In genomic region chr20:432208-432607, GRCh38 we compare ENCODE assay signal across 17 cellular contexts. TPM values are rescaled to one million over a fixed set of nuclear protein-coding genes. Genes with fewer than 3 reads are reported as not detected.
DNase-seq lines count a peak whose midpoint lies in the region; ATAC-seq and TF ChIP-seq lines count a peak whose summit lies in the region.
"Had no signal": no experiment of that assay in that cellular context is flagged by ENCODE, and none has a peak within 500 bp of the region (broad histone marks: within the 10 kb centered on the region; RNA-seq: fewer than 3 reads in every experiment).

No MANE protein-coding gene starts in this region.

- peak overlapping the region in 1 of 11 experiments; percentile 66; a peak in 2 of 22 replicates for H3K27ac ChIP-seq in BLaER1 treated with 17β-estradiol and CSF1 and Interleukin-3, amounts not matched to agents 10 nM and 100 nM
- H3K27ac ChIP-seq: esophagus muscularis mucosa, ovary, thoracic aorta had no signal

- peaks cover 29 to 53% (median 44%) of the 10 kb centered on the region in 10 experiments for H3K4me1 ChIP-seq in BLaER1 treated with 17β-estradiol and CSF1 and Interleukin-3, amounts not matched to agents 10 nM and 100 nM

- H3K9me3 ChIP-seq in BLaER1 treated with 17β-estradiol and CSF1 and Interleukin-3, amounts not matched to agents 10 nM and 100 nM (replicated peaks in 1 of 11): no peaks in the 10 kb centered on the region
- H3K9me3 ChIP-seq: A549, esophagus muscularis mucosa, gastrocnemius medialis, ovary, right atrium auricular region, SK-N-SH, thoracic aorta had no signal

- peaks cover 65 to 87% (median 80%) of the 10 kb centered on the region in 11 experiments for H3K36me3 ChIP-seq in BLaER1 treated with 17β-estradiol and CSF1 and Interleukin-3, amounts not matched to agents 10 nM and 100 nM
- H3K36me3 ChIP-seq: ovary had no signal

- no peak for ATAC-seq in activated CD8-positive, alpha-beta T cell treated with anti-CD3 and anti-CD28 coated beads for 36 hours
- no peak for ATAC-seq in HG03095 (IDR thresholded peaks at IDR 0.05; ENCODE audit: unreplicated experiment)

- no peak overlapping the region for H3K4me3 ChIP-seq in BLaER1 treated with 17β-estradiol and CSF1 and Interleukin-3, amounts not matched to agents 10 nM and 100 nM
- H3K4me3 ChIP-seq: A549, esophagus muscularis mucosa, gastrocnemius medialis, ovary, right atrium auricular region, thoracic aorta had no signal

- CTCF ChIA-PET in activated CD8-positive, alpha-beta T cell treated with anti-CD3 and anti-CD28 coated beads for 36 hours (lab: Charles Lee): interaction anchor here (0.8 to 2.7 kb wide), 6 partner anchors 26 to 86 kb away, joined by 3 to 15 read pairs (median 4); no protein-coding TSS in a partner anchor

- H3K4me3 Mint-ChIP-seq in activated CD4-positive, alpha-beta T cell treated with anti-CD3 and anti-CD28 coated beads, Interleukin-2, amount 10 ng/mL, durations not matched to agents 24 days and 14 days: peak overlapping the region; percentile 78
- no peak overlapping the region for H3K4me3 Mint-ChIP-seq in activated CD8-positive, alpha-beta T cell treated with anti-CD3 and anti-CD28 coated beads for 36 hours
- H3K4me3 Mint-ChIP-seq in chondrocyte (ENCODE audit: unreplicated experiment): no peak overlapping the region

- H3K4me1 Mint-ChIP-seq in activated CD4-positive, alpha-beta T cell treated with anti-CD3 and anti-CD28 coated beads, Interleukin-2, amount 10 ng/mL, durations not matched to agents 24 days and 14 days: peaks cover 60% of the 10 kb centered on the region
- peaks cover 65% of the 10 kb centered on the region for H3K4me1 Mint-ChIP-seq in activated CD8-positive, alpha-beta T cell treated with anti-CD3 and anti-CD28 coated beads for 36 hours (ENCODE audit: low read depth)
- H3K4me1 Mint-ChIP-seq in chondrocyte (ENCODE audit: low read depth): peaks cover 8% of the 10 kb centered on the region

- intact Hi-C loops in activated CD4-positive, alpha-beta T cell treated with anti-CD3 and anti-CD28 coated beads, Interleukin-2, amount 10 ng/mL, durations not matched to agents 24 days and 14 days (cut with micrococcal nuclease): loop anchor here (2.0 kb wide), 3 partner anchors 47 to 77 kb away; no protein-coding TSS in a partner anchor
- intact Hi-C loops in activated CD8-positive, alpha-beta T cell treated with anti-CD3 and anti-CD28 coated beads for 36 hours (cut with micrococcal nuclease): no loop called here

- TF ChIP-seq CTCF in activated CD8-positive, alpha-beta T cell treated with anti-CD3 and anti-CD28 coated beads for 36 hours (IDR thresholded peaks at IDR 0.05): no peak
- TF ChIP-seq CTCF in chondrocyte (IDR thresholded peaks at IDR 0.05): no peak

- no peaks in the 10 kb centered on the region for H3K27me3 ChIP-seq in BLaER1 treated with 17β-estradiol and CSF1 and Interleukin-3, amounts not matched to agents 10 nM and 100 nM
- H3K27me3 ChIP-seq: esophagus muscularis mucosa, gastrocnemius medialis, ovary, right atrium auricular region had no signal

- POLR2A ChIA-PET in activated CD8-positive, alpha-beta T cell treated with anti-CD3 and anti-CD28 coated beads for 36 hours (lab: Charles Lee): interaction anchor here (0.9 to 1.5 kb wide), 5 partner anchors 10 to 104 kb away, joined by 3 to 5 read pairs (median 4); no protein-coding TSS in a partner anchor

- peak overlapping the region in 7 of 11 experiments; percentile 66 to 83 (median 71); a peak in 10 of 22 replicates for H3K4me2 ChIP-seq in BLaER1 treated with 17β-estradiol and CSF1 and Interleukin-3, amounts not matched to agents 10 nM and 100 nM
- H3K4me2 ChIP-seq: A549, SK-N-SH had no signal

- no peaks in the 10 kb centered on the region for H3K9me3 Mint-ChIP-seq in activated CD4-positive, alpha-beta T cell treated with anti-CD3 and anti-CD28 coated beads, Interleukin-2, amount 10 ng/mL, durations not matched to agents 24 days and 14 days
- no peaks in the 10 kb centered on the region for H3K9me3 Mint-ChIP-seq in activated CD8-positive, alpha-beta T cell treated with anti-CD3 and anti-CD28 coated beads for 36 hours
- no peaks in the 10 kb centered on the region for H3K9me3 Mint-ChIP-seq in chondrocyte (ENCODE audit: low read depth)

- peaks cover 19 to 89% (median 60%) of the 10 kb centered on the region in 11 experiments; a peak in 20 of 22 replicates for H4K20me1 ChIP-seq in BLaER1 treated with 17β-estradiol and CSF1 and Interleukin-3, amounts not matched to agents 10 nM and 100 nM

- H3K9ac ChIP-seq in BLaER1 treated with 17β-estradiol and CSF1 and Interleukin-3, amounts not matched to agents 10 nM and 100 nM: peak overlapping the region in 2 of 11 experiments; percentile 3 to 52; a peak in 2 of 22 replicates
- H3K9ac ChIP-seq: SK-N-SH had no signal

- DNase-seq in activated CD4-positive, alpha-beta T cell treated with anti-CD3 and anti-CD28 coated beads, Interleukin-2, amount 10 ng/mL, durations not matched to agents 24 days and 14 days: no peak
- DNase-seq in activated CD4-positive, alpha-beta T cell treated with anti-CD3 and anti-CD28 coated beads, Interleukin-2, amount 50 U/mL, for 48 hours: no peak
- DNase-seq in activated CD8-positive, alpha-beta T cell treated with anti-CD3 and anti-CD28 coated beads for 36 hours: no peak
- DNase-seq in mesenteric fat pad (ENCODE audit: low spot score): peak; percentile 73
- DNase-seq in DMS 273 (lab: John Stamatoyannopoulos, UW; ENCODE audit: unreplicated experiment): no peak
- DNase-seq in chondrocyte (ENCODE audit: low spot score): no peak
- DNase-seq: effector CD4-positive, alpha-beta T cell; mammary epithelial cell had no signal

- H3K27me3 Mint-ChIP-seq in activated CD4-positive, alpha-beta T cell treated with anti-CD3 and anti-CD28 coated beads, Interleukin-2, amount 10 ng/mL, durations not matched to agents 24 days and 14 days: no peaks in the 10 kb centered on the region
- no peaks in the 10 kb centered on the region for H3K27me3 Mint-ChIP-seq in activated CD8-positive, alpha-beta T cell treated with anti-CD3 and anti-CD28 coated beads for 36 hours
- no peaks in the 10 kb centered on the region for H3K27me3 Mint-ChIP-seq in chondrocyte (ENCODE audit: low read depth)

- peak overlapping the region; percentile 97 for H3K27ac Mint-ChIP-seq in activated CD4-positive, alpha-beta T cell treated with anti-CD3 and anti-CD28 coated beads, Interleukin-2, amount 10 ng/mL, durations not matched to agents 24 days and 14 days
- peak overlapping the region; percentile 96 for H3K27ac Mint-ChIP-seq in activated CD8-positive, alpha-beta T cell treated with anti-CD3 and anti-CD28 coated beads for 36 hours
- H3K27ac Mint-ChIP-seq in chondrocyte (ENCODE audit: unreplicated experiment): no peak overlapping the region

- peaks cover 76% of the 10 kb centered on the region for H3K36me3 Mint-ChIP-seq in activated CD4-positive, alpha-beta T cell treated with anti-CD3 and anti-CD28 coated beads, Interleukin-2, amount 10 ng/mL, durations not matched to agents 24 days and 14 days (ENCODE audit: low read depth)
- H3K36me3 Mint-ChIP-seq in activated CD8-positive, alpha-beta T cell treated with anti-CD3 and anti-CD28 coated beads for 36 hours (ENCODE audit: low read depth): peaks cover 74% of the 10 kb centered on the region
- peaks cover 20% of the 10 kb centered on the region for H3K36me3 Mint-ChIP-seq in chondrocyte (ENCODE audit: low read depth)

RNA-seq across cellular contexts. Expression of gene RBCK1, which starts 24.1 kb away (rescaled TPM):
- 128 and 135 TPM in 2 replicates for total RNA-seq in activated CD4-positive, alpha-beta T cell treated with anti-CD3 and anti-CD28 coated beads, Interleukin-2, amount 10 ng/mL, durations not matched to agents 24 days and 14 days
- total RNA-seq in activated CD8-positive, alpha-beta T cell treated with anti-CD3 and anti-CD28 coated beads for 36 hours: 100 to 1,000 TPM; 122 to 130 TPM
- total RNA-seq in mesenteric fat pad (60.1 TPM), chondrocyte (84.1 to 95.5 TPM (median 94.3 TPM) in 3 replicates)

RNA-seq across cellular contexts. Expression of gene TBC1D20, which starts 30.1 kb away (rescaled TPM):
- 34.3 and 35.4 TPM in 2 replicates for total RNA-seq in activated CD4-positive, alpha-beta T cell treated with anti-CD3 and anti-CD28 coated beads, Interleukin-2, amount 10 ng/mL, durations not matched to agents 24 days and 14 days
- total RNA-seq in activated CD8-positive, alpha-beta T cell treated with anti-CD3 and anti-CD28 coated beads for 36 hours: 10 to 100 TPM; 22.2 to 23.8 TPM
- total RNA-seq in mesenteric fat pad (47.0 TPM), chondrocyte (56.2 to 64.7 TPM (median 64.0 TPM) in 3 replicates)

RNA-seq across cellular contexts. Expression of gene TRIB3, which starts 51.6 kb away (rescaled TPM):
- 39.3 and 41.1 TPM in 2 replicates for total RNA-seq in activated CD4-positive, alpha-beta T cell treated with anti-CD3 and anti-CD28 coated beads, Interleukin-2, amount 10 ng/mL, durations not matched to agents 24 days and 14 days
- 10 to 100 TPM; 59.5 to 62.5 TPM for total RNA-seq in activated CD8-positive, alpha-beta T cell treated with anti-CD3 and anti-CD28 coated beads for 36 hours
- total RNA-seq in mesenteric fat pad (9.4 TPM), chondrocyte (7.0 to 141 TPM (median 137 TPM) in 3 replicates)
